In genomic region chr6:68695403-68695802, GRCh38 we compare ENCODE assay signal across 32 cellular contexts.
"Had no signal": no experiment of that assay in that cellular context is flagged by ENCODE, and none has a peak within 500 bp of the region (broad histone marks: within the 10 kb centered on the region; RNA-seq: fewer than 3 reads in every experiment).

No MANE protein-coding gene starts in this region.

- H3K27ac ChIP-seq: SJSA1 had no signal

- ATAC-seq: Panc1, PC-3 had no signal

- H3K27me3 ChIP-seq: MG63, SJSA1 had no signal

- H3K4me1 ChIP-seq: SJSA1 had no signal

- H3K9me3 ChIP-seq: MG63, SJSA1, SK-N-SH had no signal

- DNase-seq: Kasumi-1, MG63, NCI-H1048, NCI-H1092 treated with DMSO at 0.1 percent for 48 hours, NCI-H1105 treated with DMSO at 0.1 percent for 48 hours, NCI-H1417, NCI-H1436, NCI-H146, NCI-H1694, NCI-H187, NCI-H1930, NCI-H2029 treated with DMSO at 0.1 percent for 48 hours, NCI-H2081 treated with DMSO at 0.1 percent for 48 hours, NCI-H2107, NCI-H2171, NCI-H226, NCI-H446 treated with DMSO at 0.1 percent for 48 hours, NCI-H510A, NCI-H524, NCI-H526, NCI-H69, NCI-H748 treated with DMSO at 0.1 percent for 48 hours, OCI-M1, PC-3, Right ventricle myocardium superior, RPMI8226, SHP77 treated with DMSO at 0.1 percent for 48 hours, SK-N-SH, SW 1271, T-helper 1 cell had no signal

- H3K9me2 ChIP-seq: SK-N-SH had no signal

- H3K9ac ChIP-seq: SK-N-SH had no signal

- H3K36me3 ChIP-seq: MG63, SJSA1 had no signal

- H3K4me2 ChIP-seq: SK-N-SH had no signal

- H3K4me3 ChIP-seq: MG63, SJSA1 had no signal
